ENCODE assay signal across 1 cellular context in the genomic region with DNA sequence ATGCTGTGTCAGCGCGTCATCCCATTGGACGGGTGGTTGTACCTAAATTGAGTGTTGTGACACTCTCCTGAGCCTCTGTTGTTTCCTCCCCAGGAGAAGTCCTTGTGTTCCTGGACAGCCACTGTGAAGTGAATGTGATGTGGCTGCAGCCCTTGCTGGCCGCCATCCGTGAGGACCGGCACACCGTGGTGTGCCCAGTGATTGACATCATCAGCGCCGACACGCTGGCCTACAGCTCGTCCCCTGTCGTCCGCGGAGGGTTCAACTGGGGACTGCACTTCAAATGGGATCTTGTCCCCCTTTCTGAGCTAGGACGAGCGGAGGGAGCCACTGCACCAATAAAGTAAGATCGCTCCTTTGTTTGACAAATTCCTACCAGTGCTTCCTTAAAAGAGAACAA.
TF ChIP-seq lines count a peak whose summit lies in the region.

No MANE protein-coding gene starts in this region.

TF ChIP-seq in K562, 482 proteins besides CTCF, POLR2A, EP300 and RAD21 (continued from another document):
- TF ChIP-seq, protein P1, sequence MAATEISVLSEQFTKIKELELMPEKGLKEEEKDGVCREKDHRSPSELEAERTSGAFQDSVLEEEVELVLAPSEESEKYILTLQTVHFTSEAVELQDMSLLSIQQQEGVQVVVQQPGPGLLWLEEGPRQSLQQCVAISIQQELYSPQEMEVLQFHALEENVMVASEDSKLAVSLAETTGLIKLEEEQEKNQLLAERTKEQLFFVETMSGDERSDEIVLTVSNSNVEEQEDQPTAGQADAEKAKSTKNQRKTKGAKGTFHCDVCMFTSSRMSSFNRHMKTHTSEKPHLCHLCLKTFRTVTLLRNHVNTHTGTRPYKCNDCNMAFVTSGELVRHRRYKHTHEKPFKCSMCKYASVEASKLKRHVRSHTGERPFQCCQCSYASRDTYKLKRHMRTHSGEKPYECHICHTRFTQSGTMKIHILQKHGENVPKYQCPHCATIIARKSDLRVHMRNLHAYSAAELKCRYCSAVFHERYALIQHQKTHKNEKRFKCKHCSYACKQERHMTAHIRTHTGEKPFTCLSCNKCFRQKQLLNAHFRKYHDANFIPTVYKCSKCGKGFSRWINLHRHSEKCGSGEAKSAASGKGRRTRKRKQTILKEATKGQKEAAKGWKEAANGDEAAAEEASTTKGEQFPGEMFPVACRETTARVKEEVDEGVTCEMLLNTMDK (IDR thresholded peaks at IDR 0.05; ENCODE audit: borderline replicate concordance, insufficient read depth, low read depth, low read length, poor library complexity, severe bottlenecking): no peak
- TF ChIP-seq GABPB2 (CRISPR knock-in tag; conservative IDR thresholded peaks at IDR 0.05) (no peak), E2F1 (CRISPR knock-in tag; IDR thresholded peaks at IDR 0.05) (no peak), NELFE (IDR thresholded peaks at IDR 0.05; ENCODE audit: insufficient read depth, insufficient read length) (no peak)
